24 cellular contexts compared by ENCODE assay signal in the genomic region with DNA sequence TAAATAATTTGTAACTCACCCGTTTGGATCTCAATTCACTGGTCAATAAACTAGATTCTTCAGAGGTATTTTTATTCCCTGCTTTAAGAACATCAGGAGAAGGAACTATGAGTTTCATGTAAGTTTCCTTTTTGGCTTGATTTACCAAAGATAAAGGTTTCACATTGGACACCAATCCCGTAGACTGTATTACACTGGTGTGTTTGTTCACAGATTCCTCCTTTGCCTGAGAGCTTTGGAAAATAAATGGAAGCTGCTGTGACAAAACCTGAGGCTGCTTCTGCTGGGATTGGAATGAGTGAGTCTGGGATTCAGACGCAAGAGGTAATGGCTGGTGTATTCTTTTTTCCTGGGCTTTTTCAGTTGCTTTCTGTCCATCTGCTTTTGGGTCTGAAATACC.
"Had no signal": no experiment of that assay in that cellular context is flagged by ENCODE, and none has a peak within 500 bp of the region (broad histone marks: within the 10 kb centered on the region; RNA-seq: fewer than 3 reads in every experiment).

No MANE protein-coding gene starts in this region.

- H3K4me3 ChIP-seq: Peyer's patch, SJCRH30 had no signal

- H3K9ac ChIP-seq: SK-N-SH had no signal

- H3K27ac Mint-ChIP-seq: activated CD4-positive, alpha-beta memory T cell treated with anti-CD3 and anti-CD28 coated beads, Interleukin-2, amount 10 ng/mL, durations not matched to agents 7 days and 5 days; activated naive CD4-positive, alpha-beta T cell treated with anti-CD3 and anti-CD28 coated beads, Interleukin-2, amount 10 ng/mL, durations not matched to agents 7 days and 5 days; activated naive CD8-positive, alpha-beta T cell treated with anti-CD3 and anti-CD28 coated beads for 36 hours; activated T-cell treated with anti-CD3 and anti-CD28 coated beads, Interleukin-2, amount 50 U/mL, for 72 hours; activated T-helper 2 cell treated with anti-CD3 and anti-CD28 coated beads, Interferon-gamma antibody, Interleukin-2, Interleukin-4, amounts not matched to agents 10 μg/mL and 5 μg/mL and 100 μg/mL, durations not matched to agents 14 hours and 24 hours and 36 hours had no signal

- ATAC-seq: activated T-cell treated with anti-CD3 and anti-CD28 coated beads, Interleukin-2, amount 50 U/mL, for 72 hours had no signal

- H3K9me3 ChIP-seq: Peyer's patch, SJCRH30, SK-N-SH had no signal

- H3K4me3 Mint-ChIP-seq: activated CD4-positive, alpha-beta memory T cell treated with anti-CD3 and anti-CD28 coated beads, Interleukin-2, amount 10 ng/mL, durations not matched to agents 7 days and 5 days; activated naive CD4-positive, alpha-beta T cell treated with anti-CD3 and anti-CD28 coated beads, Interleukin-2, amount 10 ng/mL, durations not matched to agents 7 days and 5 days; activated naive CD8-positive, alpha-beta T cell treated with anti-CD3 and anti-CD28 coated beads for 36 hours; activated T-cell treated with anti-CD3 and anti-CD28 coated beads, Interleukin-2, amount 50 U/mL, for 72 hours; central memory CD8-positive, alpha-beta T cell had no signal

- H3K4me1 ChIP-seq: Peyer's patch, SJCRH30 had no signal

- H3K27me3 ChIP-seq: Peyer's patch, SJCRH30 had no signal

- H3K27ac ChIP-seq: Peyer's patch, RWPE1, SJCRH30, VCaP had no signal

- DNase-seq: activated CD4-positive, alpha-beta memory T cell treated with anti-CD3 and anti-CD28 coated beads, Interleukin-2, amount 10 ng/mL, durations not matched to agents 7 days and 5 days; activated CD4-positive, alpha-beta T cell treated with anti-CD3 and anti-CD28 coated beads, Interleukin-2, amount 50 U/mL, for 1 hour; activated CD4-positive, CD25-positive, alpha-beta regulatory T cell; activated gamma-delta T cell treated with Interleukin-2 at 50 U/mL for 16 hours; activated naive CD4-positive, alpha-beta T cell treated with anti-CD3 and anti-CD28 coated beads, Interleukin-2, amount 10 ng/mL, durations not matched to agents 7 days and 5 days; activated naive CD8-positive, alpha-beta T cell treated with anti-CD3 and anti-CD28 coated beads for 36 hours; activated T-cell treated with anti-CD3 and anti-CD28 coated beads, Interleukin-2, amount 50 U/mL, for 72 hours; NCI-H1092 treated with DMSO at 0.1 percent for 48 hours; NCI-H1417 treated with DMSO at 0.1 percent for 48 hours; NCI-H1694; NCI-H2029 treated with DMSO at 0.1 percent for 48 hours; NCI-H345; NCI-H510A; NCI-H526 treated with DMSO at 0.1 percent for 48 hours; NCI-H82; Peyer's patch; Right ventricle myocardium superior; SJCRH30; SK-N-SH; T-helper 1 cell had no signal

- H3K27me3 Mint-ChIP-seq: activated CD4-positive, alpha-beta memory T cell treated with anti-CD3 and anti-CD28 coated beads, Interleukin-2, amount 10 ng/mL, durations not matched to agents 7 days and 5 days; activated naive CD4-positive, alpha-beta T cell treated with anti-CD3 and anti-CD28 coated beads, Interleukin-2, amount 10 ng/mL, durations not matched to agents 7 days and 5 days; activated naive CD8-positive, alpha-beta T cell treated with anti-CD3 and anti-CD28 coated beads for 36 hours; central memory CD8-positive, alpha-beta T cell had no signal

- H3K9me3 Mint-ChIP-seq: activated CD4-positive, alpha-beta memory T cell treated with anti-CD3 and anti-CD28 coated beads, Interleukin-2, amount 10 ng/mL, durations not matched to agents 7 days and 5 days; activated naive CD4-positive, alpha-beta T cell treated with anti-CD3 and anti-CD28 coated beads, Interleukin-2, amount 10 ng/mL, durations not matched to agents 7 days and 5 days; activated naive CD8-positive, alpha-beta T cell treated with anti-CD3 and anti-CD28 coated beads for 36 hours; activated T-cell treated with anti-CD3 and anti-CD28 coated beads, Interleukin-2, amount 50 U/mL, for 72 hours; activated T-helper 2 cell treated with anti-CD3 and anti-CD28 coated beads, Interferon-gamma antibody, Interleukin-2, Interleukin-4, amounts not matched to agents 10 μg/mL and 5 μg/mL and 100 μg/mL, durations not matched to agents 14 hours and 24 hours and 36 hours; central memory CD8-positive, alpha-beta T cell had no signal

- H3K4me2 ChIP-seq: SK-N-SH had no signal

- H3K4me1 Mint-ChIP-seq: activated CD4-positive, alpha-beta memory T cell treated with anti-CD3 and anti-CD28 coated beads, Interleukin-2, amount 10 ng/mL, durations not matched to agents 7 days and 5 days; activated naive CD4-positive, alpha-beta T cell treated with anti-CD3 and anti-CD28 coated beads, Interleukin-2, amount 10 ng/mL, durations not matched to agents 7 days and 5 days; activated naive CD8-positive, alpha-beta T cell treated with anti-CD3 and anti-CD28 coated beads for 36 hours; central memory CD8-positive, alpha-beta T cell had no signal
